ENCODE assay signal across 1 cellular context in the genomic region with DNA sequence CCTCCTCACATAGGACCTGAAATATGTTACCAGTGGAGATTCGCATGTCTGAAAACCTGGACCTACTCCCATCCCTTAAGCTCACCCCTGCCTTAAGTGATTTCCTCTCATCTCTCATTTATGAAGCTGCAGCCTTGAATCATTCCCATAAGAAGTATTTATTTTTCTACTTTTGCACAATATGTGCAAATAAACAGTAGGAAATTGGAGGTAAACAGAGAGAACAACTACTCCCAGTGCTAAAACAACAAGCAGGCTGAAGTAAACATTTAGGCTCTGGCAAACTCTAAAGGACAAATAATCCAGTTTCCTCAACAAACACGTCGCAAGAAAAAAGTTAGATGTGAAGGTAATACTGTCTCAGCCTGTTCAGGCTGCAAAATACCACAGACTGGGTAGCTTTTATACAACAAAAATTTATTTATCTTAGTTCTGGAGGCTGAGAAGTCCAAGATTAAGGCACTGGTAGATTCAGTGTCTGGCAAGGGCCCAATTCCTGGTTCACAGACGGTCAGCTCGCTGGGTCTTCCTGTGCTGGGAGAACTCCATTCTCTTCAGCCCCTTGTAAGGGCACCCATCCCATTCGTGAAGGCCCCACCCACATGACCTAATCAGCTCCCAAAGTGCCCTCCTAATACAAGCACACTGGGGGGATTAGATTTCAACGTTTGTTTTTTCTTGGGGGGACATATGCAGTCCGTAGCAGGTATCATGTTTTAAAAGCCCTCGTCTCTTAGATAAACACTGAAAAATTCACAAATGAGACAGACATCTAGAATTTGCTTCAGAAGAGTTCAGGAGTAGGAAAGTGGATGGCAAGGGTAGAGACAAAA.
A peak's percentile ranks its signal among the peaks of the same experiment; 100 is the strongest.
TF ChIP-seq lines count a peak whose summit lies in the region.

No MANE protein-coding gene starts in this region.

TF ChIP-seq in liver, 16 proteins besides CTCF, POLR2A, EP300 and RAD21 (continued from another document):
- TF ChIP-seq, protein P1, sequence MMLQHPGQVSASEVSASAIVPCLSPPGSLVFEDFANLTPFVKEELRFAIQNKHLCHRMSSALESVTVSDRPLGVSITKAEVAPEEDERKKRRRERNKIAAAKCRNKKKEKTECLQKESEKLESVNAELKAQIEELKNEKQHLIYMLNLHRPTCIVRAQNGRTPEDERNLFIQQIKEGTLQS (IDR thresholded peaks at IDR 0.05), result no peak
- TF ChIP-seq, protein P2, sequence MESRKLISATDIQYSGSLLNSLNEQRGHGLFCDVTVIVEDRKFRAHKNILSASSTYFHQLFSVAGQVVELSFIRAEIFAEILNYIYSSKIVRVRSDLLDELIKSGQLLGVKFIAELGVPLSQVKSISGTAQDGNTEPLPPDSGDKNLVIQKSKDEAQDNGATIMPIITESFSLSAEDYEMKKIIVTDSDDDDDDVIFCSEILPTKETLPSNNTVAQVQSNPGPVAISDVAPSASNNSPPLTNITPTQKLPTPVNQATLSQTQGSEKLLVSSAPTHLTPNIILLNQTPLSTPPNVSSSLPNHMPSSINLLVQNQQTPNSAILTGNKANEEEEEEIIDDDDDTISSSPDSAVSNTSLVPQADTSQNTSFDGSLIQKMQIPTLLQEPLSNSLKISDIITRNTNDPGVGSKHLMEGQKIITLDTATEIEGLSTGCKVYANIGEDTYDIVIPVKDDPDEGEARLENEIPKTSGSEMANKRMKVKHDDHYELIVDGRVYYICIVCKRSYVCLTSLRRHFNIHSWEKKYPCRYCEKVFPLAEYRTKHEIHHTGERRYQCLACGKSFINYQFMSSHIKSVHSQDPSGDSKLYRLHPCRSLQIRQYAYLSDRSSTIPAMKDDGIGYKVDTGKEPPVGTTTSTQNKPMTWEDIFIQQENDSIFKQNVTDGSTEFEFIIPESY (IDR thresholded peaks at IDR 0.05), result no peak
- peak; percentile 61 for TF ChIP-seq FOXA1 (IDR thresholded peaks at IDR 0.05)
- peak in 1 of 2 donors; percentile 10 for TF ChIP-seq GABPA (IDR thresholded peaks at IDR 0.05 in 1 of 2, conservative IDR thresholded peaks at IDR 0.05 in 1 of 2)
- TF ChIP-seq, protein P3, sequence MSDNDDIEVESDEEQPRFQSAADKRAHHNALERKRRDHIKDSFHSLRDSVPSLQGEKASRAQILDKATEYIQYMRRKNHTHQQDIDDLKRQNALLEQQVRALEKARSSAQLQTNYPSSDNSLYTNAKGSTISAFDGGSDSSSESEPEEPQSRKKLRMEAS (IDR thresholded peaks at IDR 0.05), result no peak
- TF ChIP-seq RXRA (IDR thresholded peaks at IDR 0.05), result peak in 1 of 2 donors; percentile 29
- TF ChIP-seq YY1 (IDR thresholded peaks at IDR 0.05), result no peak
- TF ChIP-seq FOXA2 (IDR thresholded peaks at IDR 0.05), result peak; percentile 72
- no peak for TF ChIP-seq TAF1 (conservative IDR thresholded peaks at IDR 0.05)
- TF ChIP-seq EGR1 (IDR thresholded peaks at IDR 0.05; ENCODE audit: low read depth in 2 of 2), result no peak
- TF ChIP-seq JUND (IDR thresholded peaks at IDR 0.05), result peak in 1 of 2 donors; percentile 20
- TF ChIP-seq NR2F2 (IDR thresholded peaks at IDR 0.05), result no peak
